8 cellular contexts compared by ENCODE assay signal in the genomic region with DNA sequence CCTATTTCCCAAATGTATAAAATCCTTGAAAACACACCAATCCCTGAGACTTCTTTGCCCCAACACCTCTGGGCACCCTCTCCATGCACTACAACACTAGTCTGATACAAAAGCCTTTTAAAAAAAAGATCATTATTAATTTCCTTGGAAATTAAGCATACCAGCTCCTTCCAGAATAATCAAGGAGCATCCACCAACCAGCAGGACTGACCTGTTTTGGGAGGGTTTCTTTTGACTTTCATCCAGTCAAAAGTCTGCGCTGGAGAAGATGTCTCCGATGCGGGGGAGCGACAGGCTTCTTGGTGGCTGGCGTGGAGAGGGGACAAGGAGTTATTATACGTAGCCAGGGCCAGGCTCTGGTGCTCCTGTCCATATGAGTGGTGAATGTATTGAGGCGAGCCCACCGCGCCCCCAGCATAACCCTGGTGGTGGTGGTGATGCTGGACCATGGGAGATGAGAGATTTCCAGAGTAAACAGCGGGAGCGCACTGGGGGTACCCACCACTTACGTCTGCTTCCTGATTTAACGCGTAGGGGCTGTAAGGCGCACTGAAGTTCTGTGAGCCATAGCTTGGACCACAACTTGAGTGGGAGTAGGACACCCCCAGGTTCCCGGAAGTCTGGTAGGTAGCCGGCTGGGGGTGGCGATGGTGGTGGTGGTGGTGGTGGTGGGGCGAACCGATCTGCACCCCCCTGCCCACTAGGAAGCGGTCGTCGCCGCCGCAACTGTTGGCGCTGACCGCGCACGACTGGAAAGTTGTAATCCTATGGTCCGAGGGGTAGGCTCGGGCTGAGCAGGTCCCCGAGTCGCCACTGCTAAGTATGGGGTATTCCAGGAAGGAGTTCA. TPM values are rescaled to one million over a fixed set of nuclear protein-coding genes. Genes with fewer than 3 reads are reported as not detected.
A peak's percentile ranks its signal among the peaks of the same experiment; 100 is the strongest.
DNase-seq lines count a peak whose midpoint lies in the region; ATAC-seq, FAIRE-seq and TF ChIP-seq lines count a peak whose summit lies in the region.

No MANE protein-coding gene starts in this region.

- DNase-seq in stimulated activated CD8-positive, alpha-beta memory T cell treated with anti-CD3 and anti-CD28 coated beads, Interleukin-7, amount 100 ng/mL, for 4 hours (ENCODE audit: low read depth in 2 of 2), result peak; percentile 8 to 26
- DNase-seq in stimulated activated CD8-positive, alpha-beta memory T cell treated with anti-CD3 and anti-CD28 coated beads, Interleukin-4, amount 100 ng/mL, for 48 hours, result no peak
- DNase-seq in T-cell, result peak in 1 of 34 experiments; percentile 4
- no peak for DNase-seq in fibroblast of villous mesenchyme (ENCODE audit: low read depth)
- no peak for DNase-seq in small intestine
- DNase-seq in GM12892 (ENCODE audit: insufficient read length), result no peak
- no peak for DNase-seq in NCI-H1436 (lab: John Stamatoyannopoulos, UW)
- no peak for DNase-seq in DMS79 (lab: John Stamatoyannopoulos, UW)

- no peak for TF ChIP-seq CTCF in fibroblast of villous mesenchyme (IDR thresholded peaks at IDR 0.05; ENCODE audit: insufficient read depth, low read depth, low read length)

- H3K4me3 Mint-ChIP-seq in T-cell, result peak overlapping the region; percentile 81 to 92 (median 83)

- peak overlapping the region in 1 of 2 donors; percentile 47 for H3K27ac ChIP-seq in small intestine (ENCODE audit: low read depth in 1 of 2, low read length in 1 of 2)

- H3K27ac Mint-ChIP-seq in T-cell, result peak overlapping the region in 1 of 2 donors; percentile 49

- no peaks in the 10 kb centered on the region for H3K36me3 ChIP-seq in small intestine (ENCODE audit: control insufficient read depth in 2 of 2, insufficient read depth in 2 of 2, low read length in 2 of 2)

- no peak for TF ChIP-seq POLR2A in GM12892 (IDR thresholded peaks at IDR 0.05; ENCODE audit: low read depth, low read length)

- POLR2A ChIA-PET in T-cell (lab: Charles Lee), result no interaction called here

- peaks cover 16% of the 10 kb centered on the region for H3K36me3 Mint-ChIP-seq in T-cell

- CTCF ChIA-PET in T-cell (lab: Charles Lee), result interaction anchor here (0.6 to 0.7 kb wide), 2 partner anchors 34 to 60 kb away, joined by 3 read pairs; no protein-coding TSS in a partner anchor

- no peaks in the 10 kb centered on the region for H3K9me3 ChIP-seq in small intestine (ENCODE audit: control insufficient read depth, low read depth)

- H3K9me3 Mint-ChIP-seq in T-cell, result no peaks in the 10 kb centered on the region

- H3K4me3 ChIP-seq in fibroblast of villous mesenchyme (ENCODE audit: low read depth, low read length) (peak overlapping the region; percentile 71), small intestine (ENCODE audit: low read depth in 1 of 2, low read length in 2 of 2) (peak overlapping the region; percentile 17 to 78)

- ATAC-seq in T-cell (replicated peaks in 1 of 4), result peak in 3 of 4 experiments; percentile 5 to 18 (median 11)

- peaks cover 29 to 37% (median 31%) of the 10 kb centered on the region in 3 donors for H3K4me1 Mint-ChIP-seq in T-cell

- H3K27me3 Mint-ChIP-seq in T-cell, result peaks cover 69 to 83% of the 10 kb centered on the region in 2 donors

- FAIRE-seq in small intestine (lab: Jason Lieb, UNC), result no peak
- FAIRE-seq in GM12892 (lab: Jason Lieb, UNC), result no peak

- peaks cover 3 to 8% of the 10 kb centered on the region in 2 donors for H3K27me3 ChIP-seq in small intestine (ENCODE audit: control insufficient read depth in 2 of 2, insufficient read depth in 2 of 2, low read length in 2 of 2)

- WGBS in small intestine, 3 donors, result 14 to 16% (median 15%) methylated on average over 33 of the region's 33 CpGs

- H3K4me1 ChIP-seq in small intestine (ENCODE audit: control insufficient read depth in 2 of 2, insufficient read depth in 1 of 2, low read depth in 1 of 2, low read length in 1 of 2), result peaks cover 0 to 2% of the 10 kb centered on the region in 2 donors

RNA-seq across cellular contexts. Expression of a gene that starts 0.5 kb away (rescaled TPM):
- total RNA-seq in T-cell, result under 1 TPM; 0.28 to 0.66 (median 0.54) TPM
- 0.32 and 0.43 TPM in 2 replicates for total RNA-seq in fibroblast of villous mesenchyme
- polyA plus RNA-seq in small intestine, result under 1 TPM in 2 of 3 donors, not detected in 1; 0.49 to 0.81 TPM
- polyA plus RNA-seq in GM12892 (2012; ENCODE audit: missing spikeins), result not detected

RNA-seq across cellular contexts. Expression of a gene that starts 7.2 kb away (rescaled TPM):
- total RNA-seq in T-cell, result not detected
- 0.64 and 0.86 TPM in 2 replicates for total RNA-seq in fibroblast of villous mesenchyme
- polyA plus RNA-seq in small intestine, result under 1 TPM in 1 of 3 donors, not detected in 2; 0.97 TPM
- not detected for polyA plus RNA-seq in GM12892 (2012; ENCODE audit: missing spikeins)

RNA-seq across cellular contexts. Expression of a gene that starts 35.3 kb away (rescaled TPM):
- total RNA-seq in T-cell (under 1 TPM in 3 of 5 donors, not detected in 2; 0.25 to 0.38 (median 0.36) TPM), fibroblast of villous mesenchyme (0.97 and 1.3 TPM in 2 replicates)
- 1 to 10 TPM in 2 of 3 donors, not detected in 1; 2.4 to 7.9 TPM for polyA plus RNA-seq in small intestine
- polyA plus RNA-seq in GM12892 (2012; ENCODE audit: missing spikeins), result not detected

RNA-seq across cellular contexts. Expression of a gene that starts 48.2 kb away (rescaled TPM):
- total RNA-seq in T-cell (under 1 TPM in 2 of 5 donors, not detected in 3; 0.18 to 0.32 TPM), fibroblast of villous mesenchyme (7.4 and 10.8 TPM in 2 replicates)
- 1 to 10 TPM in 2 of 3 donors, under 1 TPM in 1; 0.45 to 7.7 (median 2.4) TPM for polyA plus RNA-seq in small intestine
- not detected for polyA plus RNA-seq in GM12892 (2012; ENCODE audit: missing spikeins)

RNA-seq across cellular contexts. Expression of a gene that starts 52.3 kb away (rescaled TPM):
- under 1 TPM in 2 of 5 donors, not detected in 3; 0.50 to 0.65 TPM for total RNA-seq in T-cell
- total RNA-seq in fibroblast of villous mesenchyme, result 10.6 and 11.2 TPM in 2 replicates
- under 1 TPM in 2 of 3 donors, not detected in 1; 0.46 to 0.81 TPM for polyA plus RNA-seq in small intestine
- not detected for polyA plus RNA-seq in GM12892 (2012; ENCODE audit: missing spikeins)

Comparison
In these comparisons a context has a peak if more than half of its experiments do, and no peak if none do; other contexts are left out.
1. DNase-seq: peak in stimulated activated CD8-positive, alpha-beta memory T cell treated with anti-CD3 and anti-CD28 coated beads, Interleukin-7, amount 100 ng/mL, for 4 hours (2 of 2); none in stimulated activated CD8-positive, alpha-beta memory T cell treated with anti-CD3 and anti-CD28 coated beads, Interleukin-4, amount 100 ng/mL, for 48 hours (single experiment), fibroblast of villous mesenchyme (single experiment), small intestine (single experiment), GM12892 (single experiment), NCI-H1436 (single experiment) and DMS79 (single experiment).